In genomic region chr2:10447300-10448207, GRCh38 we compare ENCODE assay signal across 1 cellular context.
A peak's percentile ranks its signal among the peaks of the same experiment; 100 is the strongest.
TF ChIP-seq lines count a peak whose summit lies in the region.

No MANE protein-coding gene starts in this region.

TF ChIP-seq in HCT116, 20 proteins besides CTCF, POLR2A, EP300 and RAD21 (continued from another document):
- TF ChIP-seq REST (IDR thresholded peaks at IDR 0.05; ENCODE audit: low read depth) (no peak), ZNF274 (IDR thresholded peaks at IDR 0.05; ENCODE audit: low read depth, low read length) (no peak), ZFX (IDR thresholded peaks at IDR 0.05) (peak; percentile 87)
